8 cellular contexts compared by ENCODE assay signal in the genomic region with DNA sequence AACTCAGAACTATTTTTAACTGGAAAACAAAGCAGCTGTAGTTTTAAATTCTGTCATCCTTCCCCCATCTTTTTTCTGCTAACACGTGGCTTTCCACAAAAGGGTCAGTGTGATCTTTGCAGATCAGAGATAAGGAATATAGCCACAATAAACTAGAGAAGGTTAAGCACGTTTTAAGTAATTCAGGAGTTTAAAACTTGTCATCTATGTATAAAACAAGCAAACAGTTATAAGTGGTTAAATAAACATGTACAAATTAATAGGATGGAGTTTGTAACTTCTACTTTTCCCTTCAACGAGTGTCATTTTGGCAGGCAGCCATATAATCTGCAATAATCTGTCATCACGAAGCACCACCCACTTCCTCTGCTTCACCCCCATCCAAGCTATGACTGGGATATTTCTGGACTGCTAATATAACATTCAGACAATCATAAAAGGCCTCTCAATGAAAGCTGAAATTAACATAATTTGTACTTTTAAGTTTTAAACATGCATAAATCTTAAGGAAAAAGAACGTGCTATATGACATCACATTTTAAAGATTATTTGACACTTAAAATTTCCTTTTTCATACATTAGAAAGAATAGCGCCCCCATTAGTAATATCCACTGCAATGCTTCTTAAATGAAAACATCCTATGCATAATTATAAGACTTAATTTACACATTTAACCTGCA. TPM values are rescaled to one million over a fixed set of nuclear protein-coding genes. Genes with fewer than 3 reads are reported as not detected.
DNase-seq lines count a peak whose midpoint lies in the region; ATAC-seq and TF ChIP-seq lines count a peak whose summit lies in the region.

No MANE protein-coding gene starts in this region.

- H3K9me3 ChIP-seq in body of pancreas (no peaks in the 10 kb centered on the region), subcutaneous abdominal adipose tissue (ENCODE audit: control insufficient read depth in 5 of 5, low read length in 5 of 5) (peaks cover 0 to 3% (median 0%) of the 10 kb centered on the region in 5 donors)

- TF ChIP-seq POLR2A in body of pancreas (IDR thresholded peaks at IDR 0.05), result no peak

- H3K4me3 ChIP-seq in body of pancreas (no peak overlapping the region), subcutaneous abdominal adipose tissue (ENCODE audit: low read depth in 1 of 5, low read length in 5 of 5) (peak overlapping the region in 1 of 5 donors; percentile 15)

- ATAC-seq in HG03095 (IDR thresholded peaks at IDR 0.05; ENCODE audit: unreplicated experiment) (peak; percentile 48), body of pancreas (peak; percentile 62), left colon (peak; percentile 75)

- DNase-seq in activated gamma-delta T cell treated with Interleukin-2 at 50 U/mL for 16 hours, result peak; percentile 42
- no peak for DNase-seq in activated gamma-delta T cell (lab: John Stamatoyannopoulos, UW)
- DNase-seq in SHP77 (lab: John Stamatoyannopoulos, UW), result peak; percentile 9 to 49
- DNase-seq in body of pancreas, result peak in 3 of 4 donors; percentile 22 to 65 (median 24)
- DNase-seq in left colon, result peak; percentile 49 to 51
- DNase-seq in NCI-H524 (lab: John Stamatoyannopoulos, UW), result no peak

- H3K4me1 ChIP-seq in body of pancreas (peaks cover 21% of the 10 kb centered on the region), subcutaneous abdominal adipose tissue (ENCODE audit: control insufficient read depth in 5 of 5, insufficient read depth in 5 of 5, low read length in 5 of 5) (peaks cover 0 to 16% (median 13%) of the 10 kb centered on the region in 5 donors)

- H3K27me3 ChIP-seq in body of pancreas (no peaks in the 10 kb centered on the region), subcutaneous abdominal adipose tissue (ENCODE audit: control insufficient read depth in 5 of 5, insufficient read depth in 4 of 5, low read length in 5 of 5) (no peaks in the 10 kb centered on the region)

- TF ChIP-seq CTCF in body of pancreas (IDR thresholded peaks at IDR 0.05), result no peak

- H3K36me3 ChIP-seq in body of pancreas (replicated peaks in 1 of 2; ENCODE audit: insufficient read depth in 1 of 2, low read depth in 2 of 2) (no peaks in the 10 kb centered on the region), subcutaneous abdominal adipose tissue (ENCODE audit: control insufficient read depth in 5 of 5, insufficient read depth in 5 of 5, low read length in 5 of 5) (no peaks in the 10 kb centered on the region)

- 22 to 23% methylated on average over 6 of the region's 6 CpGs for WGBS in body of pancreas, 2 donors

- H3K27ac ChIP-seq in body of pancreas (peak overlapping the region in 2 of 4 donors; percentile 45 to 77), subcutaneous abdominal adipose tissue (ENCODE audit: low read depth, low read length) (peak overlapping the region; percentile 63)

- intact Hi-C loops in body of pancreas (cut with DNase I), result no loop called here
- intact Hi-C loops in left colon (cut with DNase I, micrococcal nuclease), result no loop called here

- H3K9ac ChIP-seq in subcutaneous abdominal adipose tissue (ENCODE audit: low read length in 5 of 5), result peak overlapping the region in 1 of 5 donors; percentile 21

RNA-seq across cellular contexts. Expression of a gene that starts 15.2 kb away (rescaled TPM):
- total RNA-seq in body of pancreas, result 10 to 100 TPM; 15.6 to 29.3 TPM
- 10 to 100 TPM; 58.4 to 58.5 TPM for total RNA-seq in left colon

RNA-seq across cellular contexts. Expression of a gene that starts 18.9 kb away (rescaled TPM):
- total RNA-seq in body of pancreas (10 to 100 TPM; 30.3 to 35.5 TPM), left colon (10 to 100 TPM; 44.9 to 48.7 TPM)

Comparison
In these comparisons a context has a peak if more than half of its experiments do, and no peak if none do; other contexts are left out.
1. DNase-seq: peak in activated gamma-delta T cell treated with Interleukin-2 at 50 U/mL for 16 hours (single experiment), SHP77 (2 of 2), body of pancreas (3 of 4) and left colon (2 of 2); none in activated gamma-delta T cell (single experiment) and NCI-H524 (0 of 2).
2. Peak in every context shown above with its lines, with median percentiles within 50 percentile points of each other: ATAC-seq.